In genomic region chr6:157198425-157199279, GRCh38 we compare ENCODE assay signal across 1 cellular context.
TF ChIP-seq lines count a peak whose summit lies in the region.

No MANE protein-coding gene starts in this region.

TF ChIP-seq in HEK293, 187 proteins besides CTCF, POLR2A, EP300 and RAD21 (continued from another document):
- TF ChIP-seq ZNF555 (tag by site-specific recombination; conservative IDR thresholded peaks at IDR 0.05) (no peak), BCL11A (tag by site-specific recombination; IDR thresholded peaks at IDR 0.05; ENCODE audit: low read depth) (no peak), ZNF664 (tag by site-specific recombination; IDR thresholded peaks at IDR 0.05) (no peak), GFI1B (tag by site-specific recombination; IDR thresholded peaks at IDR 0.05) (no peak), MYNN (tag by site-specific recombination; IDR thresholded peaks at IDR 0.05; ENCODE audit: borderline replicate concordance) (no peak), ZNF138 (tag by site-specific recombination; IDR thresholded peaks at IDR 0.05; ENCODE audit: borderline replicate concordance) (no peak), PBX3 (CRISPR knock-in tag; IDR thresholded peaks at IDR 0.05) (no peak), ZBTB6 (tag by site-specific recombination; IDR thresholded peaks at IDR 0.05) (no peak), ZNF155 (tag by site-specific recombination; IDR thresholded peaks at IDR 0.05) (no peak), ZNF148 (tag by site-specific recombination; IDR thresholded peaks at IDR 0.05; ENCODE audit: borderline replicate concordance) (no peak), ZNF341 (tag by site-specific recombination; IDR thresholded peaks at IDR 0.05; ENCODE audit: low read depth) (peak; percentile 40; the same call in 1 of the 2 replicates), OVOL3 (tag by site-specific recombination; IDR thresholded peaks at IDR 0.05) (no peak), ZNF24 (tag by site-specific recombination; IDR thresholded peaks at IDR 0.05) (no peak), ZNF654 (tag by site-specific recombination; IDR thresholded peaks at IDR 0.05; ENCODE audit: low read depth) (no peak), ZFP37 (tag by site-specific recombination; IDR thresholded peaks at IDR 0.05) (no peak), ZNF510 (tag by site-specific recombination; IDR thresholded peaks at IDR 0.05; ENCODE audit: insufficient replicate concordance) (no peak), PRDM2 (tag by site-specific recombination; IDR thresholded peaks at IDR 0.05; ENCODE audit: borderline replicate concordance) (no peak), SP3 (tag by site-specific recombination; IDR thresholded peaks at IDR 0.05) (no peak), ZIC2 (tag by site-specific recombination; IDR thresholded peaks at IDR 0.05) (peak; percentile 73), SCRT2 (tag by site-specific recombination; IDR thresholded peaks at IDR 0.05) (peak; percentile 80), ZBTB7A (tag by site-specific recombination; IDR thresholded peaks at IDR 0.05; ENCODE audit: low read depth) (no peak), ZNF623 (tag by site-specific recombination; IDR thresholded peaks at IDR 0.05) (no peak)
